ENCODE assay signal across 2 cellular contexts in the genomic region with DNA sequence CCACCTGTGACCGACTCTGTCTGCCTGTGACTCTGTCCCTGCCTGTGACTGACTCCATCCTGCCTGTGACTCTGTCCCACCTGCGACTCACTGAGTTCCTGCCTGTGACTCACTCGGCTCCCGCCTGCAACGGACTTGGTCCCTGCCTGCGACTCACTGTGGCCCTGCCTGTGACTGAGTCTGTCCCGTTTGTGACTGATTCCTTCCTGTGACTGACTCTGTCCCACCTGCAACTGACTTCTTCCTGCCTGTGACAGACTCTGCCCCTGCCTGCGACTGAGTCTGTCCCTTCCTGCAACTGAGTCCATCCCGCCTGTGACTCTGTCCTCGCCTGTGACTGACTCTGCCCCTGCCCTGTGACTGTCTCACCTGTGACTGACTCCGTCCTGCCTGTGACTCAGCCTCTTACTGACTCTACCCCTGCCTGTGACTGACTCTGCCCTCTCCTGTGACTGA.
A peak's percentile ranks its signal among the peaks of the same experiment; 100 is the strongest.
TF ChIP-seq lines count a peak whose summit lies in the region.

No MANE protein-coding gene starts in this region.

TF ChIP-seq in IMR-90, 13 proteins besides CTCF, POLR2A, EP300 and RAD21:
- 0 out of 2 replicates have a peak, but pooled peaks have one; percentile 2 for TF ChIP-seq FOS (IDR thresholded peaks at IDR 0.05; ENCODE audit: low read depth, low read length)
- no peak for TF ChIP-seq NFE2L2 (IDR thresholded peaks at IDR 0.05; ENCODE audit: low read depth, low read length)
- no peak for TF ChIP-seq CEBPB (IDR thresholded peaks at IDR 0.05; ENCODE audit: low read depth, low read length)
- no peak for TF ChIP-seq USF2 (IDR thresholded peaks at IDR 0.05; ENCODE audit: low read depth, low read length)
- TF ChIP-seq MAZ (IDR thresholded peaks at IDR 0.05; ENCODE audit: borderline replicate concordance, low read depth, low read length), result no peak
- TF ChIP-seq BHLHE40 (IDR thresholded peaks at IDR 0.05; ENCODE audit: low read depth, low read length), result no peak
- no peak for TF ChIP-seq MXI1 (IDR thresholded peaks at IDR 0.05; ENCODE audit: borderline replicate concordance, low read depth, low read length)

TF ChIP-seq in HepG2, 621 proteins besides CTCF, POLR2A, EP300 and RAD21:
- TF ChIP-seq SMARCE1 (IDR thresholded peaks at IDR 0.05; ENCODE audit: borderline replicate concordance) (no peak), ZNF790 (CRISPR knock-in tag; IDR thresholded peaks at IDR 0.05; ENCODE audit: borderline replicate concordance) (no peak), ZSCAN21 (CRISPR knock-in tag; IDR thresholded peaks at IDR 0.05; ENCODE audit: borderline replicate concordance) (peak; percentile 80), SAP130 (CRISPR knock-in tag; IDR thresholded peaks at IDR 0.05; ENCODE audit: low read depth) (0 out of 2 replicates have a peak, but pooled peaks have one; percentile 13), ZNF232 (CRISPR knock-in tag; IDR thresholded peaks at IDR 0.05; ENCODE audit: borderline replicate concordance) (no peak), FIP1L1 (IDR thresholded peaks at IDR 0.05; ENCODE audit: borderline replicate concordance, insufficient read depth, low read depth, low read length) (no peak), FOSL2 (CRISPR knock-in tag; IDR thresholded peaks at IDR 0.05) (peak; percentile 81), ZFP1 (CRISPR knock-in tag; IDR thresholded peaks at IDR 0.05) (no peak), ZBTB38 (CRISPR knock-in tag; IDR thresholded peaks at IDR 0.05) (peak; percentile 96), NFIB (CRISPR knock-in tag; IDR thresholded peaks at IDR 0.05; ENCODE audit: borderline replicate concordance) (no peak), DPF2 (CRISPR knock-in tag; IDR thresholded peaks at IDR 0.05; ENCODE audit: borderline replicate concordance, low read depth) (no peak), MXI1 (IDR thresholded peaks at IDR 0.05; ENCODE audit: borderline replicate concordance, low read depth, low read length) (peak; percentile 1; the same call in 1 of the 3 replicates), ZNF646 (CRISPR knock-in tag; IDR thresholded peaks at IDR 0.05) (no peak), CREB1 (IDR thresholded peaks at IDR 0.05) (peak; percentile 44; the same call in 1 of the 2 replicates), CREB1 (CRISPR knock-in tag; IDR thresholded peaks at IDR 0.05) (no peak), ZBTB39 (CRISPR knock-in tag; IDR thresholded peaks at IDR 0.05) (no peak)
- TF ChIP-seq, protein P1, sequence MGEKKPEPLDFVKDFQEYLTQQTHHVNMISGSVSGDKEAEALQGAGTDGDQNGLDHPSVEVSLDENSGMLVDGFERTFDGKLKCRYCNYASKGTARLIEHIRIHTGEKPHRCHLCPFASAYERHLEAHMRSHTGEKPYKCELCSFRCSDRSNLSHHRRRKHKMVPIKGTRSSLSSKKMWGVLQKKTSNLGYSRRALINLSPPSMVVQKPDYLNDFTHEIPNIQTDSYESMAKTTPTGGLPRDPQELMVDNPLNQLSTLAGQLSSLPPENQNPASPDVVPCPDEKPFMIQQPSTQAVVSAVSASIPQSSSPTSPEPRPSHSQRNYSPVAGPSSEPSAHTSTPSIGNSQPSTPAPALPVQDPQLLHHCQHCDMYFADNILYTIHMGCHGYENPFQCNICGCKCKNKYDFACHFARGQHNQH (CRISPR knock-in tag; IDR thresholded peaks at IDR 0.05), result peak; percentile 49; the same call in 1 of the 2 replicates
- TF ChIP-seq, protein P2, sequence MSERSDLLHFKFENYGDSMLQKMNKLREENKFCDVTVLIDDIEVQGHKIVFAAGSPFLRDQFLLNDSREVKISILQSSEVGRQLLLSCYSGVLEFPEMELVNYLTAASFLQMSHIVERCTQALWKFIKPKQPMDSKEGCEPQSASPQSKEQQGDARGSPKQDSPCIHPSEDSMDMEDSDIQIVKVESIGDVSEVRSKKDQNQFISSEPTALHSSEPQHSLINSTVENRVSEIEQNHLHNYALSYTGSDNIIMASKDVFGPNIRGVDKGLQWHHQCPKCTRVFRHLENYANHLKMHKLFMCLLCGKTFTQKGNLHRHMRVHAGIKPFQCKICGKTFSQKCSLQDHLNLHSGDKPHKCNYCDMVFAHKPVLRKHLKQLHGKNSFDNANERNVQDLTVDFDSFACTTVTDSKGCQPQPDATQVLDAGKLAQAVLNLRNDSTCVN (CRISPR knock-in tag; IDR thresholded peaks at IDR 0.05; ENCODE audit: borderline replicate concordance), result no peak
- TF ChIP-seq, protein P3, sequence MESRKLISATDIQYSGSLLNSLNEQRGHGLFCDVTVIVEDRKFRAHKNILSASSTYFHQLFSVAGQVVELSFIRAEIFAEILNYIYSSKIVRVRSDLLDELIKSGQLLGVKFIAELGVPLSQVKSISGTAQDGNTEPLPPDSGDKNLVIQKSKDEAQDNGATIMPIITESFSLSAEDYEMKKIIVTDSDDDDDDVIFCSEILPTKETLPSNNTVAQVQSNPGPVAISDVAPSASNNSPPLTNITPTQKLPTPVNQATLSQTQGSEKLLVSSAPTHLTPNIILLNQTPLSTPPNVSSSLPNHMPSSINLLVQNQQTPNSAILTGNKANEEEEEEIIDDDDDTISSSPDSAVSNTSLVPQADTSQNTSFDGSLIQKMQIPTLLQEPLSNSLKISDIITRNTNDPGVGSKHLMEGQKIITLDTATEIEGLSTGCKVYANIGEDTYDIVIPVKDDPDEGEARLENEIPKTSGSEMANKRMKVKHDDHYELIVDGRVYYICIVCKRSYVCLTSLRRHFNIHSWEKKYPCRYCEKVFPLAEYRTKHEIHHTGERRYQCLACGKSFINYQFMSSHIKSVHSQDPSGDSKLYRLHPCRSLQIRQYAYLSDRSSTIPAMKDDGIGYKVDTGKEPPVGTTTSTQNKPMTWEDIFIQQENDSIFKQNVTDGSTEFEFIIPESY (CRISPR knock-in tag; IDR thresholded peaks at IDR 0.05), result peak; percentile 98
- TF ChIP-seq, protein P4, sequence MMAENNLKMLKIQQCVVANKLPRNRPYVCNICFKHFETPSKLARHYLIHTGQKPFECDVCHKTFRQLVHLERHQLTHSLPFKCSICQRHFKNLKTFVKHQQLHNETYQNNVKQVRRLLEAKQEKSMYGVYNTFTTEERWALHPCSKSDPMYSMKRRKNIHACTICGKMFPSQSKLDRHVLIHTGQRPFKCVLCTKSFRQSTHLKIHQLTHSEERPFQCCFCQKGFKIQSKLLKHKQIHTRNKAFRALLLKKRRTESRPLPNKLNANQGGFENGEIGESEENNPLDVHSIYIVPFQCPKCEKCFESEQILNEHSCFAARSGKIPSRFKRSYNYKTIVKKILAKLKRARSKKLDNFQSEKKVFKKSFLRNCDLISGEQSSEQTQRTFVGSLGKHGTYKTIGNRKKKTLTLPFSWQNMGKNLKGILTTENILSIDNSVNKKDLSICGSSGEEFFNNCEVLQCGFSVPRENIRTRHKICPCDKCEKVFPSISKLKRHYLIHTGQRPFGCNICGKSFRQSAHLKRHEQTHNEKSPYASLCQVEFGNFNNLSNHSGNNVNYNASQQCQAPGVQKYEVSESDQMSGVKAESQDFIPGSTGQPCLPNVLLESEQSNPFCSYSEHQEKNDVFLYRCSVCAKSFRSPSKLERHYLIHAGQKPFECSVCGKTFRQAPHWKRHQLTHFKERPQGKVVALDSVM (CRISPR knock-in tag; IDR thresholded peaks at IDR 0.05), result no peak
